Comparison of ENCODE assay signal across 7 cellular contexts in the genomic region with DNA sequence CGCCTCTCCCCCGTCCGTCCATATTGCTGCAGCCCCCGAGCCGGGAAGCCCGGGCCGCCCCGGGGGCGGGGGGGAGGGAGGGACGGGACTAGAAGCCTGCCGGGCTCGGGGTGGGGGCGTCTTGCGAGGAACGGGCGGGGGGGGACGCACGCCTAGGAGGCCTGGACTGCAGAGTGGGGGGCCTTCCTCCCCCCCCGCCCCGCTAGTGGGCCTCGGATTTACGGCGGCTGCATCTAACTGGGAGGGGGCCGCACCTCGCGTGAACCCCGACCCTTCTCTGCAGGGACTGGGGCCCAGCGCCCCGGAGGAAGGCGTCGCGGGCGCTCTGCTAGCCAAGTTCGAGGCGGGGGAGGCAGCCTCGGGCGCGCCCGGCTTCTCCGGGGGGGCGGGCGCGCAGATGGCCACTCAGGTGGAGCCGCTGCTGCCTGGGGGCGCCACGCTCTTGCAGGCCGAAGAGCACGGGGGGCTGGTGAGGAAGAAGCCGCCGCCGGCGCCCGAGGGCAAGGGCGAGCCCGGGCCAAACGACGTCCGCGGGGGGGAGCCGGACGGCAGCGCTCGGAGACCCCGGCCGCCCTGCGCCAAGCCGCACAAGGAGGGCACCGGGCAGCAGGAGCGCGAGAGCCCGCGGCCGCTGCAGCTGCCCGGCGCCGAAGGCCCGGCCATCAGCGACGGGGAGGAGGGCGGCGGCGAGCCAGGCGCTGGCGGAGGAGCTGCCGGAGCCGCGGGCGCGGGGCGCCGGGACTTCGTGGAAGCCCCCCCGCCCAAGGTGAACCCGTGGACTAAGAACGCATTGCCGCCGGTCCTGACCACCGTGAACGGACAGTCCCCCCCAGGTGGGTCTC. TPM values are rescaled to one million over a fixed set of nuclear protein-coding genes. Genes with fewer than 3 reads are reported as not detected.
A peak's percentile ranks its signal among the peaks of the same experiment; 100 is the strongest.
DNase-seq lines count a peak whose midpoint lies in the region; ATAC-seq, FAIRE-seq and TF ChIP-seq lines count a peak whose summit lies in the region.

A gene (plus strand): TSS at position 17 of the 842 bp plus-strand sequence. CDS start 381 bp downstream, at position 398.

- intact Hi-C loops in K562 (cut with micrococcal nuclease) = loop anchor here (1.0 to 2.0 kb wide), 4 partner anchors 57 to 103 kb away; a partner anchor contains a TSS

- H3K4me3 Mint-ChIP-seq in HFFc6 = peak within 1 kb of the TSS; percentile 94

- TF ChIP-seq POLR2A in GM12892 (IDR thresholded peaks at IDR 0.05; ENCODE audit: low read depth, low read length) (0 out of 2 replicates have a peak, but pooled peaks have one; percentile 10), K562 (conservative IDR thresholded peaks at IDR 0.05) (no peak; the same call in none of the 2 replicates)

- no TSS peak for BruUV-seq in K562 (replicated peaks; lab: Mats Ljungman, UMichigan)

- H3K36me3 ChIP-seq in OCI-LY3 (replicated peaks; ENCODE audit: low read depth, low read length) = no peaks in the 10 kb centered on the region
- H3K36me3 ChIP-seq in K562 (ENCODE audit: control insufficient read depth, insufficient read depth, low read length) = peaks cover 17% of the 10 kb centered on the region
- H3K36me3 ChIP-seq in iPS-18a (ENCODE audit: control insufficient read depth, low read depth, low read length) = no peaks in the 10 kb centered on the region
- no peaks in the 10 kb centered on the region for H3K36me3 ChIP-seq in skeletal muscle satellite cell (ENCODE audit: insufficient read depth, low read length)

- no peaks in the 10 kb centered on the region for H3K27me3 Mint-ChIP-seq in HFFc6 (ENCODE audit: insufficient read depth)

- ATAC-seq in K562 = peak; percentile 41

- H3K9me1 ChIP-seq in K562 (ENCODE audit: control insufficient read depth, insufficient read depth, low read length) = no peaks in the 10 kb centered on the region

- H3K27ac ChIP-seq in OCI-LY3 (ENCODE audit: low read length) = peak within 1 kb of the TSS; percentile 76
- peak within 1 kb of the TSS; percentile 99 for H3K27ac ChIP-seq in K562 (ENCODE audit: extremely low read depth, low read depth, low read length)
- H3K27ac ChIP-seq in iPS-18a (ENCODE audit: low read length) = peak within 1 kb of the TSS; percentile 89

- peaks cover 5% of the 10 kb centered on the region for H3K36me3 Mint-ChIP-seq in HFFc6 (ENCODE audit: low read depth)

- no peaks in the 10 kb centered on the region for H3K9me3 Mint-ChIP-seq in HFFc6

- H3K4me1 Mint-ChIP-seq in HFFc6 (ENCODE audit: low read depth) = peaks cover 47% of the 10 kb centered on the region

- CTCF ChIA-PET in K562 (lab: Yijun Ruan, JAX; ENCODE audit: low intra/inter-chr PET ratio) = interaction anchor here (0.7 kb wide), 1 partner anchor 73 kb away, joined by 11 read pairs; no protein-coding TSS in a partner anchor

- in situ Hi-C loops in K562 (cut with MboI) = no loop called here

- FAIRE-seq in GM12892 (lab: Jason Lieb, UNC) (no peak), K562 (lab: Jason Lieb, UNC) (no peak)

- H3K27me3 ChIP-seq in OCI-LY3 (ENCODE audit: low read depth, low read length) (no peaks in the 10 kb centered on the region), K562 (ENCODE audit: control insufficient read depth in 2 of 2, insufficient read depth in 2 of 2, low read length in 2 of 2) (no peaks in the 10 kb centered on the region), iPS-18a (ENCODE audit: control insufficient read depth, insufficient read depth, low read length) (no peaks in the 10 kb centered on the region), skeletal muscle satellite cell (ENCODE audit: control insufficient read depth, insufficient read depth, low read length) (no peaks in the 10 kb centered on the region)

- peaks cover 70% of the 10 kb centered on the region for H3K79me2 ChIP-seq in OCI-LY3 (ENCODE audit: low read length)
- peaks cover 70% of the 10 kb centered on the region for H3K79me2 ChIP-seq in K562 (ENCODE audit: control insufficient read depth, insufficient read depth, low read length)

- DNase-seq in GM12892 (ENCODE audit: insufficient read length) (no peak), HFFc6 (no peak), K562 (ENCODE audit: extremely low read depth in 1 of 4, low spot score in 3 of 4) (peak in 3 of 4 experiments; percentile 70 to 73 (median 71))
- DNase-seq in stimulated activated CD8-positive, alpha-beta memory T cell treated with anti-CD3 and anti-CD28 coated beads, Interleukin-4, amount 100 ng/mL, for 48 hours = no peak

- TF ChIP-seq CTCF in HFFc6 (IDR thresholded peaks at IDR 0.05) (peak; percentile 3; the same call in 1 of the 2 replicates), OCI-LY3 (IDR thresholded peaks at IDR 0.05; ENCODE audit: low read depth, low read length) (no peak), K562 (IDR thresholded peaks at IDR 0.05 in 2 of 3, conservative IDR thresholded peaks at IDR 0.05 in 1 of 3; ENCODE audit: insufficient read depth in 2 of 3, low read depth in 1 of 3, low read length in 3 of 3) (no peak; a peak in 1 of 6 replicates)

- H3K4me3 ChIP-seq in OCI-LY3 (ENCODE audit: low read length) (peak within 1 kb of the TSS; percentile 92), K562 (peak within 1 kb of the TSS; percentile 83), iPS-18a (ENCODE audit: low read length) (peak within 1 kb of the TSS; percentile 94), skeletal muscle satellite cell (ENCODE audit: low read length) (peak within 1 kb of the TSS; percentile 95)

- no peaks in the 10 kb centered on the region for H3K9me3 ChIP-seq in OCI-LY3 (ENCODE audit: insufficient read depth, low read length)
- no peaks in the 10 kb centered on the region for H3K9me3 ChIP-seq in K562 (replicated peaks; ENCODE audit: control insufficient read depth, insufficient read depth, low read depth, low read length)
- no peaks in the 10 kb centered on the region for H3K9me3 ChIP-seq in iPS-18a (ENCODE audit: control insufficient read depth, low read depth, low read length)
- no peaks in the 10 kb centered on the region for H3K9me3 ChIP-seq in skeletal muscle satellite cell (replicated peaks; ENCODE audit: low read length)

- H3K4me2 ChIP-seq in OCI-LY3 (ENCODE audit: low read length) = peak within 1 kb of the TSS; percentile 90
- H3K4me2 ChIP-seq in K562 (ENCODE audit: insufficient read depth, low read length) = peak within 1 kb of the TSS; percentile 89
- H3K4me2 ChIP-seq in skeletal muscle satellite cell (ENCODE audit: low read length) = peak within 1 kb of the TSS; percentile 96

- peak in 1 of 2 experiments; percentile 10; a peak in 1 of 4 replicates for TF ChIP-seq RAD21 in K562 (CRISPR knock-in tag; conservative IDR thresholded peaks at IDR 0.05 in 1 of 2, IDR thresholded peaks at IDR 0.05 in 1 of 2)

- POLR2A ChIA-PET in K562 (lab: Yijun Ruan, JAX) = interaction anchor here (0.6 to 1.0 kb wide), 3 partner anchors 51 to 618 kb away, joined by 3 read pairs; no protein-coding TSS in a partner anchor

- H3K4me1 ChIP-seq in OCI-LY3 (ENCODE audit: low read length) (peaks cover 37% of the 10 kb centered on the region), K562 (replicated peaks in 1 of 2; ENCODE audit: control insufficient read depth in 2 of 2, insufficient read depth in 2 of 2, low read length in 2 of 2) (peaks cover 37 to 44% of the 10 kb centered on the region in 2 experiments), iPS-18a (ENCODE audit: control insufficient read depth, low read depth, low read length) (peaks cover 41% of the 10 kb centered on the region), skeletal muscle satellite cell (ENCODE audit: control insufficient read depth, insufficient read depth, low read length) (peaks cover 42% of the 10 kb centered on the region)

- H2AFZ ChIP-seq in OCI-LY3 (ENCODE audit: low read depth, low read length) (peak within 1 kb of the TSS; percentile 27; the same call in 1 of the 2 replicates), K562 (ENCODE audit: low read depth, low read length) (peak within 1 kb of the TSS; percentile 86)

- WGBS in K562 (ENCODE audit: insufficient coverage, low coverage, missing lambda C conversion rate) = 0% methylated on average over 16 of the region's 99 CpGs

- peaks cover 34% of the 10 kb centered on the region for H4K20me1 ChIP-seq in OCI-LY3 (ENCODE audit: insufficient read depth, low read length)
- H4K20me1 ChIP-seq in K562 (replicated peaks; ENCODE audit: control insufficient read depth, insufficient read depth, low read length) = peaks cover 27% of the 10 kb centered on the region

- TF ChIP-seq EP300 in K562 (IDR thresholded peaks at IDR 0.05; ENCODE audit: low read length) = no peak

- H3K9ac ChIP-seq in OCI-LY3 (ENCODE audit: low read length) (peak within 1 kb of the TSS; percentile 96), K562 (ENCODE audit: insufficient read depth in 1 of 2, low read depth in 2 of 2, low read length in 2 of 2) (peak within 1 kb of the TSS; percentile 97 to 98), iPS-18a (ENCODE audit: low read length) (peak within 1 kb of the TSS; percentile 91), skeletal muscle satellite cell (ENCODE audit: low read depth, low read length) (peak within 1 kb of the TSS; percentile 97)

- peak within 1 kb of the TSS; percentile 98 for H3K27ac Mint-ChIP-seq in HFFc6

TF ChIP-seq in K562, 482 proteins besides CTCF, POLR2A, EP300 and RAD21 (continues in another document):
- TF ChIP-seq ZC3H4 (CRISPR knock-in tag; IDR thresholded peaks at IDR 0.05; ENCODE audit: borderline replicate concordance) (peak; percentile 32; the same call in 1 of the 2 replicates), SAP30 (IDR thresholded peaks at IDR 0.05; ENCODE audit: borderline replicate concordance, insufficient read depth, low read depth, low read length, poor library complexity, severe bottlenecking) (peak; percentile 62), SUPT5H (IDR thresholded peaks at IDR 0.05) (peak; percentile 15)

RNA-seq across cellular contexts. Expression of the gene that starts here (rescaled TPM):
- 56.5 TPM for polyA plus RNA-seq in GM12892 (2012; ENCODE audit: missing spikeins)
- total RNA-seq in HFFc6 (2021; fragmentation: NEBNext Ultra II Directional; extraction: Animal tissue kit (Norgen Biotek cat#: 25700)) = 100 to 1,000 TPM; 204 to 228 (median 208) TPM
- total RNA-seq in K562 (2011; cell fraction: chromatin; rRNA removed; ENCODE audit: low replicate concordance) = 329 and 371 TPM in 2 replicates
- 172 and 190 TPM in 2 replicates for total RNA-seq in K562 (2011; cell fraction: nucleolus; rRNA removed)
- 207 and 246 TPM in 2 replicates for total RNA-seq in K562 (2011; cell fraction: nucleoplasm; rRNA removed)
- total RNA-seq in K562 (2014; rRNA removed) (80.4 and 108 TPM in 2 replicates), K562 (2014; rRNA removed; fragmentation: Illumina TruSeq; extraction: Trizol) (103 and 123 TPM in 2 replicates), K562 (2015; rRNA removed; fragmentation: Illumina TruSeq; extraction: Trizol) (92.0 and 99.1 TPM in 2 replicates), K562 (2021) (267 and 300 TPM in 2 replicates)
- polyA plus RNA-seq in K562 (2011; rRNA removed) (74.2 and 82.6 TPM in 2 replicates), K562 (2014; fragmentation: Illumina TruSeq; extraction: Trizol) (184 and 201 TPM in 2 replicates), K562 (2014; fragmentation: Nextera tagmentation; extraction: Ambion mirVana) (10 to 100 TPM; 22.6 to 54.7 TPM), K562 (2014; rRNA removed) (113 and 114 TPM in 2 replicates)
- 50.4 and 50.8 TPM in 2 replicates for polyA plus RNA-seq in K562 (2011; cell fraction: cytosol; rRNA removed)
- polyA plus RNA-seq in K562 (2011; cell fraction: nucleus; rRNA removed) = 249 and 279 TPM in 2 replicates
- 72.9 and 116 TPM in 2 replicates for polyA plus RNA-seq in K562 (2012)
- 95.4 and 99.1 TPM in 2 replicates for polyA minus RNA-seq in K562 (2011; rRNA and poly(A)+ RNA removed)
- 92.4 and 104 TPM in 2 replicates for polyA minus RNA-seq in K562 (2011; cell fraction: cytosol; rRNA and poly(A)+ RNA removed)
- 77.0 and 118 TPM in 2 replicates for polyA minus RNA-seq in K562 (2011; cell fraction: nucleus; rRNA and poly(A)+ RNA removed)
- 102 and 110 TPM in 2 replicates for total RNA-seq in skeletal muscle satellite cell (2012; rRNA removed)

Comparison
In these comparisons a context has a peak if more than half of its experiments do, and no peak if none do; other contexts are left out.
1. DNase-seq: peak in K562 (3 of 4); none in GM12892 (single experiment), HFFc6 (single experiment) and stimulated activated CD8-positive, alpha-beta memory T cell treated with anti-CD3 and anti-CD28 coated beads, Interleukin-4, amount 100 ng/mL, for 48 hours (single experiment).
2. Peak in every context shown above with its lines, with median percentiles within 50 percentile points of each other: H3K27ac ChIP-seq, H3K4me2 ChIP-seq, H3K4me3 ChIP-seq and H3K9ac ChIP-seq.